Comparison of ENCODE assay signal across 1 cellular context in genomic region chr11:8263109-8263768, GRCh38.
TF ChIP-seq lines count a peak whose summit lies in the region.

No MANE protein-coding gene starts in this region.

TF ChIP-seq in HCT116, 20 proteins besides CTCF, POLR2A, EP300 and RAD21 (continued from another document):
- TF ChIP-seq ATF3 (IDR thresholded peaks at IDR 0.05) (no peak), JUND (IDR thresholded peaks at IDR 0.05) (no peak), POLR2AphosphoS5 (IDR thresholded peaks at IDR 0.05; ENCODE audit: low read depth, low read length) (no peak), SRF (IDR thresholded peaks at IDR 0.05; ENCODE audit: low read depth) (no peak), EGR1 (IDR thresholded peaks at IDR 0.05; ENCODE audit: low read depth) (no peak), REST (IDR thresholded peaks at IDR 0.05; ENCODE audit: low read depth) (no peak), CBX3 (IDR thresholded peaks at IDR 0.05; ENCODE audit: low read depth) (no peak)
TF ChIP-seq in HCT116: peak in this region for 0.
